ENCODE assay signal across 31 cellular contexts in genomic region chr12:64860446-64860998, GRCh38.
"Had no signal": no experiment of that assay in that cellular context is flagged by ENCODE, and none has a peak within 500 bp of the region (broad histone marks: within the 10 kb centered on the region; RNA-seq: fewer than 3 reads in every experiment).

No MANE protein-coding gene starts in this region.

- H2AFZ ChIP-seq: hepatocyte had no signal

- H3K9me3 ChIP-seq: adrenal gland, body of pancreas, esophagus squamous epithelium, gastroesophageal sphincter, heart right ventricle had no signal

- H3K27ac ChIP-seq: adrenal gland, body of pancreas, esophagus squamous epithelium, gastroesophageal sphincter, heart right ventricle, hepatocyte, WERI-Rb-1 had no signal

- H3K9me3 Mint-ChIP-seq: activated B cell treated with CpG ODN at 0.5 μM for 24 hours; activated naive CD4-positive, alpha-beta T cell treated with anti-CD3 and anti-CD28 coated beads, Interleukin-2, amount 10 ng/mL, durations not matched to agents 7 days and 5 days; activated naive CD4-positive, alpha-beta T cell treated with anti-CD3 and anti-CD28 coated beads, Interleukin-2, amount 50 U/mL, for 72 hours; activated T-cell treated with anti-CD3 and anti-CD28 coated beads, Interleukin-2, amount 50 U/mL, for 4 hours; activated T-helper 1 cell treated with anti-CD3 and anti-CD28 coated beads, Interleukin-12 subunit alpha, Interleukin-12 subunit beta, Interleukin-2, Interleukin-4 antibody, amounts not matched to agents 30 ng/mL and 10 ng/mL and 1 ng/mL, durations not matched to agents 14 hours and 24 hours and 36 hours; effector memory CD8-positive, alpha-beta T cell had no signal

- H3K27me3 ChIP-seq: adrenal gland, body of pancreas had no signal

- H3K36me3 ChIP-seq: adrenal gland, esophagus squamous epithelium, gastroesophageal sphincter, heart right ventricle, WERI-Rb-1 had no signal

- H3K4me3 ChIP-seq: adrenal gland, body of pancreas, esophagus squamous epithelium, gastroesophageal sphincter, heart right ventricle, hepatocyte had no signal

- H3K4me3 Mint-ChIP-seq: activated B cell treated with CpG ODN at 0.5 μM for 24 hours; activated naive CD4-positive, alpha-beta T cell treated with anti-CD3 and anti-CD28 coated beads, Interleukin-2, amount 10 ng/mL, durations not matched to agents 7 days and 5 days; activated T-cell treated with anti-CD3 and anti-CD28 coated beads, Interleukin-2, amount 50 U/mL, for 4 hours; activated T-helper 1 cell treated with anti-CD3 and anti-CD28 coated beads, Interleukin-12 subunit alpha, Interleukin-12 subunit beta, Interleukin-2, Interleukin-4 antibody, amounts not matched to agents 30 ng/mL and 10 ng/mL and 1 ng/mL, durations not matched to agents 14 hours and 24 hours and 36 hours; effector memory CD8-positive, alpha-beta T cell had no signal

- H3K4me1 Mint-ChIP-seq: activated B cell treated with CpG ODN at 0.5 μM for 24 hours; activated naive CD4-positive, alpha-beta T cell treated with anti-CD3 and anti-CD28 coated beads, Interleukin-2, amount 10 ng/mL, durations not matched to agents 7 days and 5 days had no signal

- H3K36me3 Mint-ChIP-seq: activated naive CD4-positive, alpha-beta T cell treated with anti-CD3 and anti-CD28 coated beads, Interleukin-2, amount 10 ng/mL, durations not matched to agents 7 days and 5 days; activated naive CD4-positive, alpha-beta T cell treated with anti-CD3 and anti-CD28 coated beads, Interleukin-2, amount 50 U/mL, for 72 hours had no signal

- H3K4me2 ChIP-seq: hepatocyte had no signal

- DNase-seq: activated B cell treated with CpG ODN at 0.5 μM for 24 hours; activated CD4-positive, alpha-beta T cell treated with anti-CD3 and anti-CD28 coated beads for 48 hours; activated CD4-positive, alpha-beta T cell treated with anti-CD3 and anti-CD28 coated beads, Interleukin-2, amount 50 U/mL, for 1 hour; activated CD4-positive, alpha-beta T cell treated with anti-CD3 and anti-CD28 coated beads, Interleukin-2, amount 50 U/mL, for 48 hours; activated CD8-positive, alpha-beta memory T cell treated with anti-CD3 and anti-CD28 coated beads, Interleukin-2, amount 50 U/mL, for 48 hours; activated gamma-delta T cell; activated naive CD4-positive, alpha-beta T cell; activated naive CD4-positive, alpha-beta T cell treated with anti-CD3 and anti-CD28 coated beads, Interleukin-2, amount 10 ng/mL, durations not matched to agents 7 days and 5 days; activated T-cell treated with anti-CD3 and anti-CD28 coated beads for 4 hours; activated T-cell treated with anti-CD3 and anti-CD28 coated beads, Interleukin-2, amount 50 U/mL, for 4 hours; adrenal gland; amygdala; aorta; body of pancreas; caudate nucleus; cortex of kidney; dermis blood vessel endothelial cell; effector CD4-positive, alpha-beta T cell; effector memory CD8-positive, alpha-beta T cell; erythroblast; esophagus squamous epithelium; foreskin melanocyte; heart right ventricle; T-helper 2 cell; T-helper 9 cell; WERI-Rb-1 had no signal

- H3K79me2 ChIP-seq: hepatocyte had no signal

- H3K27ac Mint-ChIP-seq: activated B cell treated with CpG ODN at 0.5 μM for 24 hours; activated naive CD4-positive, alpha-beta T cell treated with anti-CD3 and anti-CD28 coated beads, Interleukin-2, amount 10 ng/mL, durations not matched to agents 7 days and 5 days; activated naive CD4-positive, alpha-beta T cell treated with anti-CD3 and anti-CD28 coated beads, Interleukin-2, amount 50 U/mL, for 72 hours; activated T-helper 1 cell treated with anti-CD3 and anti-CD28 coated beads, Interleukin-12 subunit alpha, Interleukin-12 subunit beta, Interleukin-2, Interleukin-4 antibody, amounts not matched to agents 30 ng/mL and 10 ng/mL and 1 ng/mL, durations not matched to agents 14 hours and 24 hours and 36 hours; effector memory CD8-positive, alpha-beta T cell had no signal

- H3K4me1 ChIP-seq: adrenal gland, esophagus squamous epithelium, gastroesophageal sphincter, heart right ventricle had no signal

- ATAC-seq: activated CD4-positive, CD25-positive, alpha-beta regulatory T cell treated with anti-CD3 and anti-CD28 coated beads, Interleukin-2, amount 50 U/mL, for 24 hours; activated T-cell treated with anti-CD3 and anti-CD28 coated beads, Interleukin-2, amount 50 U/mL, for 4 hours; body of pancreas; effector memory CD8-positive, alpha-beta T cell; gastroesophageal sphincter; heart right ventricle had no signal
